Comparison of ENCODE assay signal across 8 cellular contexts in the genomic region with DNA sequence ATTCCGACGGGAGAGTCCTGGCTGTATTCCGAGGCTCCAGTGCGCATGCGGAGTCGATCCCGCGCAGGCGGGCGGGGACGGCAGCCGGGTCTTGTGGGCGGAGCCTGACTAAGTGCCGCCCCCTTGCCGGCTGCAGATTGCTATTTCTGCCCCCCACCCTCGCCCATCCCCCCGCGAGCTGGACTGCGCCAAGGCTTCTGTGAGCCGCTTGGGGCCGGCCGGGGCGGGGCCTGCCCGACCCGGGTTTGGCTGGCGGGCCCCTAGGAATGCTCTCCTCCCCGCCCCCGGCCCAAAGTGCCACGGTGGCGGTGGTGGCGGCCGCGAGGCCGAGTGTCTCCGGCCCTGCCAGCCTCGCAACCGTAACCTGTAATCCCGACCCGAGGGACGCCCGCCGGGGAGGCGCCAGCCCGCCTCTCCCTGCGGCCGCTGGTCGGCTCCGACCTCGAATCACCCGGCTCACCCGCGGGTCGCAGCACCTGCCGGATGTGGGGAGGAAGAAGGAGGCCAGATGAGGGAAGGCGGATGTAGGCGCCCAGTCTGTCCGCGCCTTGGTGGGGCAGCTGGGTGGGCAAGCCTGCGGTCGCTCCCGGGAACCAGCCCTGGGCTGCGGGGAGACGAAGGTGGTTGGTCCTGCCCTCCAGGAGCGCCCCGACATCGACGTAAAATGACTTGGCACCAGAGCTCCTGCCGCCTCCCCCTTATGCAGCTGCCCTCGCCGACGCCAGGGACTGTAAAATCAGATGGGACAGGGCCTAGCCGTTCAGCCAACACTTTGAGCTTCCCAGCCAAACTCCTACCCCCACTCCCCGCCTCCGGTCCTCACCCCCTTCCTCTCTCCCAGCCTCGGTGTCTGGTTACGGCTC. TPM values are rescaled to one million over a fixed set of nuclear protein-coding genes. Genes with fewer than 3 reads are reported as not detected.
DNase-seq lines count a peak whose midpoint lies in the region; ATAC-seq and TF ChIP-seq lines count a peak whose summit lies in the region.

No MANE protein-coding gene starts in this region.

- intact Hi-C loops in Right ventricle myocardium superior (cut with DNase I) (no loop called here), upper lobe of right lung (cut with DNase I) (no loop called here)

- H3K9ac ChIP-seq in GM23248: peak overlapping the region; percentile 93
- peak overlapping the region; percentile 22 for H3K9ac ChIP-seq in parathyroid adenoma

- peaks cover 19% of the 10 kb centered on the region for H3K27me3 Mint-ChIP-seq in activated naive CD8-positive, alpha-beta T cell

- 1% methylated on average over 63 to 65 of the region's 76 CpGs for WGBS in GM23248 (ENCODE audit: low coverage in 1 of 2, low lambda C conversion rate in 2 of 2, missing lambda C conversion rate in 2 of 2), 2 experiments

- H3K27ac Mint-ChIP-seq in activated naive CD8-positive, alpha-beta T cell: peak overlapping the region; percentile 91

- peak overlapping the region; percentile 97 for H3K4me3 ChIP-seq in GM23248
- H3K4me3 ChIP-seq in RWPE2 (ENCODE audit: severe bottlenecking): peak overlapping the region; percentile 94
- peak overlapping the region; percentile 89 for H3K4me3 ChIP-seq in parathyroid adenoma (ENCODE audit: low read depth, low read length)
- peak overlapping the region; percentile 81 for H3K4me3 ChIP-seq in upper lobe of right lung

- H2AFZ ChIP-seq in GM23248 (peak overlapping the region; percentile 96), parathyroid adenoma (peak overlapping the region; percentile 92)

- in situ Hi-C loops in GM23248 (cut with MboI): no loop called here

- peak; percentile 70 for ATAC-seq in RWPE2 (ENCODE audit: low read depth)
- ATAC-seq in Right ventricle myocardium superior (ENCODE audit: poor library complexity): peak; percentile 94
- ATAC-seq in upper lobe of right lung: peak; percentile 94

- H3K27ac ChIP-seq in GM23248 (peak overlapping the region; percentile 95), RWPE2 (ENCODE audit: poor library complexity, severe bottlenecking) (peak overlapping the region; percentile 83), parathyroid adenoma (peak overlapping the region; percentile 82), upper lobe of right lung (peak overlapping the region; percentile 98)

- peaks cover 20% of the 10 kb centered on the region for H3F3A ChIP-seq in GM23248 (ENCODE audit: insufficient read depth)

- no peak for TF ChIP-seq CTCF in RWPE2 (IDR thresholded peaks at IDR 0.05; ENCODE audit: poor library complexity, severe bottlenecking)
- no peak for TF ChIP-seq CTCF in parathyroid adenoma (IDR thresholded peaks at IDR 0.05)
- TF ChIP-seq CTCF in upper lobe of right lung (IDR thresholded peaks at IDR 0.05): no peak

- H3K79me2 ChIP-seq in GM23248 (ENCODE audit: insufficient read depth) (peaks cover 52% of the 10 kb centered on the region), parathyroid adenoma (no peaks in the 10 kb centered on the region)

- H3K9me3 ChIP-seq in GM23248 (ENCODE audit: low read depth) (no peaks in the 10 kb centered on the region), RWPE2 (ENCODE audit: severe bottlenecking) (no peaks in the 10 kb centered on the region), parathyroid adenoma (ENCODE audit: control insufficient read depth, low read length) (no peaks in the 10 kb centered on the region), upper lobe of right lung (no peaks in the 10 kb centered on the region)

- H3K9me3 Mint-ChIP-seq in activated naive CD8-positive, alpha-beta T cell (ENCODE audit: low read depth): no peaks in the 10 kb centered on the region

- H4K20me1 ChIP-seq in GM23248 (ENCODE audit: insufficient read depth): no peaks in the 10 kb centered on the region

- H3K4me1 Mint-ChIP-seq in activated naive CD8-positive, alpha-beta T cell (ENCODE audit: low read depth): peaks cover 19% of the 10 kb centered on the region

- H3K9me2 ChIP-seq in GM23248 (ENCODE audit: insufficient read depth): no peaks in the 10 kb centered on the region

- no peaks in the 10 kb centered on the region for H3K36me3 Mint-ChIP-seq in activated naive CD8-positive, alpha-beta T cell

- H3K27me3 ChIP-seq in GM23248 (replicated peaks; ENCODE audit: insufficient read depth) (no peaks in the 10 kb centered on the region), RWPE2 (ENCODE audit: insufficient read depth, poor library complexity, severe bottlenecking) (no peaks in the 10 kb centered on the region), parathyroid adenoma (ENCODE audit: control insufficient read depth, insufficient read depth, low read length) (no peaks in the 10 kb centered on the region), upper lobe of right lung (no peaks in the 10 kb centered on the region)

- no peaks in the 10 kb centered on the region for H3K36me3 ChIP-seq in GM23248 (ENCODE audit: low read depth)
- peaks cover 10% of the 10 kb centered on the region for H3K36me3 ChIP-seq in RWPE2 (ENCODE audit: low read depth)
- no peaks in the 10 kb centered on the region for H3K36me3 ChIP-seq in parathyroid adenoma (ENCODE audit: control insufficient read depth, insufficient read depth, low read length)
- no peaks in the 10 kb centered on the region for H3K36me3 ChIP-seq in upper lobe of right lung

- H3K4me1 ChIP-seq in GM23248 (ENCODE audit: insufficient read depth): peaks cover 24% of the 10 kb centered on the region
- peaks cover 5% of the 10 kb centered on the region for H3K4me1 ChIP-seq in RWPE2 (ENCODE audit: insufficient read depth, poor library complexity, severe bottlenecking)
- peaks cover 6% of the 10 kb centered on the region for H3K4me1 ChIP-seq in parathyroid adenoma
- H3K4me1 ChIP-seq in upper lobe of right lung: peaks cover 41% of the 10 kb centered on the region

- H3K4me3 Mint-ChIP-seq in activated naive CD8-positive, alpha-beta T cell: peak overlapping the region; percentile 85

- DNase-seq in GDM1 (lab: John Stamatoyannopoulos, UW): peak; percentile 94
- DNase-seq in GM23248: peak; percentile 94
- peak; percentile 91 to 95 for DNase-seq in Kasumi-1 (lab: John Stamatoyannopoulos, UW)
- peak; percentile 95 for DNase-seq in RWPE2 (ENCODE audit: low spot score)
- DNase-seq in Right ventricle myocardium superior: peak; percentile 97
- DNase-seq in upper lobe of right lung: peak; percentile 99

- H3K4me2 ChIP-seq in GM23248 (ENCODE audit: unreplicated experiment) (peak overlapping the region; percentile 95), parathyroid adenoma (ENCODE audit: low read length) (peak overlapping the region; percentile 88)

RNA-seq across cellular contexts. Expression of gene KAZALD1, which starts 0.6 kb away (rescaled TPM):
- 42.6 and 62.6 TPM in 2 replicates for total RNA-seq in GM23248 (2014; rRNA removed; shearing (Covaris generic))
- polyA plus RNA-seq in GM23248 (2016; fragmentation: Nextera tagmentation; extraction: Ambion mirVana): 34.1 and 34.4 TPM in 2 replicates
- total RNA-seq in Right ventricle myocardium superior (5.0 TPM), upper lobe of right lung (8.4 TPM)

RNA-seq across cellular contexts. Expression of gene SFXN3, which starts 30.1 kb away (rescaled TPM):
- total RNA-seq in GM23248 (2014; rRNA removed; shearing (Covaris generic)): 79.8 and 103 TPM in 2 replicates
- polyA plus RNA-seq in GM23248 (2016; fragmentation: Nextera tagmentation; extraction: Ambion mirVana): 58.8 and 61.7 TPM in 2 replicates
- total RNA-seq in Right ventricle myocardium superior (11.4 TPM), upper lobe of right lung (49.2 TPM)

RNA-seq across cellular contexts. Expression of gene PDZD7, which starts 30.3 kb away (rescaled TPM):
- total RNA-seq in GM23248 (2014; rRNA removed; shearing (Covaris generic)): 0.54 TPM in 1 of 2 replicates, not detected in the other
- 1.1 and 1.8 TPM in 2 replicates for polyA plus RNA-seq in GM23248 (2016; fragmentation: Nextera tagmentation; extraction: Ambion mirVana)
- 0.38 TPM for total RNA-seq in Right ventricle myocardium superior
- 1.6 TPM for total RNA-seq in upper lobe of right lung

Comparison
In these comparisons a context has a peak if more than half of its experiments do, and no peak if none do; other contexts are left out.
1. Peak in every context shown above with its lines: DNase-seq, ATAC-seq, H3K4me3 ChIP-seq and H3K27ac ChIP-seq.